In genomic region chr4:104531390-104531789, GRCh38 we compare ENCODE assay signal across 2 cellular contexts.
TF ChIP-seq lines count a peak whose summit lies in the region.

No MANE protein-coding gene starts in this region.

TF ChIP-seq in liver, 16 proteins besides CTCF, POLR2A, EP300 and RAD21 (continued from another document):
- TF ChIP-seq ZBTB33 (IDR thresholded peaks at IDR 0.05) (no peak), EGR1 (IDR thresholded peaks at IDR 0.05; ENCODE audit: low read depth in 2 of 2) (no peak), SP1 (IDR thresholded peaks at IDR 0.05) (no peak), NR2F2 (IDR thresholded peaks at IDR 0.05) (no peak), RXRA (IDR thresholded peaks at IDR 0.05) (no peak), FOXA2 (IDR thresholded peaks at IDR 0.05) (no peak), TAF1 (conservative IDR thresholded peaks at IDR 0.05) (no peak), HNF4G (IDR thresholded peaks at IDR 0.05) (no peak)

TF ChIP-seq in HepG2, 621 proteins besides CTCF, POLR2A, EP300 and RAD21 (continued from another document):
- TF ChIP-seq, protein P1, sequence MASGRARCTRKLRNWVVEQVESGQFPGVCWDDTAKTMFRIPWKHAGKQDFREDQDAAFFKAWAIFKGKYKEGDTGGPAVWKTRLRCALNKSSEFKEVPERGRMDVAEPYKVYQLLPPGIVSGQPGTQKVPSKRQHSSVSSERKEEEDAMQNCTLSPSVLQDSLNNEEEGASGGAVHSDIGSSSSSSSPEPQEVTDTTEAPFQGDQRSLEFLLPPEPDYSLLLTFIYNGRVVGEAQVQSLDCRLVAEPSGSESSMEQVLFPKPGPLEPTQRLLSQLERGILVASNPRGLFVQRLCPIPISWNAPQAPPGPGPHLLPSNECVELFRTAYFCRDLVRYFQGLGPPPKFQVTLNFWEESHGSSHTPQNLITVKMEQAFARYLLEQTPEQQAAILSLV (CRISPR knock-in tag; IDR thresholded peaks at IDR 0.05; ENCODE audit: borderline replicate concordance) = no peak
- TF ChIP-seq ZKSCAN8 (CRISPR knock-in tag; IDR thresholded peaks at IDR 0.05; ENCODE audit: borderline replicate concordance) (no peak), ZFYVE20 (CRISPR knock-in tag; IDR thresholded peaks at IDR 0.05; ENCODE audit: borderline replicate concordance, low read depth) (no peak)
- TF ChIP-seq, protein P2, sequence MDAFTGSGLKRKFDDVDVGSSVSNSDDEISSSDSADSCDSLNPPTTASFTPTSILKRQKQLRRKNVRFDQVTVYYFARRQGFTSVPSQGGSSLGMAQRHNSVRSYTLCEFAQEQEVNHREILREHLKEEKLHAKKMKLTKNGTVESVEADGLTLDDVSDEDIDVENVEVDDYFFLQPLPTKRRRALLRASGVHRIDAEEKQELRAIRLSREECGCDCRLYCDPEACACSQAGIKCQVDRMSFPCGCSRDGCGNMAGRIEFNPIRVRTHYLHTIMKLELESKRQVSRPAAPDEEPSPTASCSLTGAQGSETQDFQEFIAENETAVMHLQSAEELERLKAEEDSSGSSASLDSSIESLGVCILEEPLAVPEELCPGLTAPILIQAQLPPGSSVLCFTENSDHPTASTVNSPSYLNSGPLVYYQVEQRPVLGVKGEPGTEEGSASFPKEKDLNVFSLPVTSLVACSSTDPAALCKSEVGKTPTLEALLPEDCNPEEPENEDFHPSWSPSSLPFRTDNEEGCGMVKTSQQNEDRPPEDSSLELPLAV (CRISPR knock-in tag; conservative IDR thresholded peaks at IDR 0.05; ENCODE audit: low read depth) = no peak
TF ChIP-seq in HepG2: peak in this region for 0.
